Comparison of ENCODE assay signal across 8 cellular contexts in the genomic region with DNA sequence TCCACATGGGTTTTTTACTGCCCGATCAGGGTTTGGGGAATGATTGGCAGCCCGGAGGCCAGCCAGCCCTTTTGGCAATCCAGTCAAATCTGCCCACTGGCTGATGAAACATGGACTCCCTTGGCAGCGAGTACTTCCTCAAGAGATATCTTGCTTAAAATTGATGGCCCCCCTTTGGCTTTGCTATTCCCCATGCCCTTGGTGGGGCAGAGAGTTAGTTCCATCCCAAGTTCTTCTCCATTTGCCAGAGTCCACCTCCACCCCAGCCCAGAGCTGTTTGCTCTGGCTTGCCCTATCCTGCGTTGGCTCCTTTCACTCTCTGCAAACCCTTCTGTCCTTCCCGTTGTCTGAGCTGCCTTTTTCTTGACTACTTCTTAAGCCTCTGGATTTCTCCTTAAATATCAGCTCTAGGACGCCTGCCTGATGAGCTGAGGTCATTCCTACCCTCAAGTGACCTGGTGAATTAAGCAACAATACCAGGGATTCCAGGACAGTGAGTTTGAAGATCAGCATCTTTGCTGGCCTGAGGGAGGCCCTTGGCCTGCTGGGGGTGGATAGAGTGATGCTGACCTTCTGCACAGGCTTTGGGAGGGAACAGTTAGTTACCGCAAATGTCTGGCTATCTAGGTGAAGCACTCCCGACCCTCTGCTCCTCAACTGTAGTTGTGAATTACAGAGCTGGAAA.
A peak's percentile ranks its signal among the peaks of the same experiment; 100 is the strongest.
DNase-seq lines count a peak whose midpoint lies in the region; ATAC-seq, FAIRE-seq and TF ChIP-seq lines count a peak whose summit lies in the region.

No MANE protein-coding gene starts in this region.

- intact Hi-C loops in heart left ventricle (cut with DNase I) = no loop called here

- H4K20me1 ChIP-seq in BLaER1 = no peaks in the 10 kb centered on the region

- no peaks in the 10 kb centered on the region for H3K36me3 ChIP-seq in BLaER1
- H3K36me3 ChIP-seq in heart left ventricle = no peaks in the 10 kb centered on the region

- H3K4me1 ChIP-seq in BLaER1 = peaks cover 30% of the 10 kb centered on the region
- H3K4me1 ChIP-seq in heart left ventricle = peaks cover 5 to 98% (median 66%) of the 10 kb centered on the region in 12 donors

- H3K9me3 ChIP-seq in BLaER1 (no peaks in the 10 kb centered on the region), heart left ventricle (no peaks in the 10 kb centered on the region)

- H3K27ac ChIP-seq in BLaER1 = no peak overlapping the region
- H3K27ac ChIP-seq in heart left ventricle = peak overlapping the region in 11 of 12 donors; percentile 2 to 73 (median 50)

- H3K9ac ChIP-seq in BLaER1 = no peak overlapping the region

- no peak overlapping the region for H3K4me3 ChIP-seq in BLaER1
- H3K4me3 ChIP-seq in heart left ventricle = no peak overlapping the region

- TF ChIP-seq POLR2A in heart left ventricle (IDR thresholded peaks at IDR 0.05) = no peak

- WGBS in heart left ventricle, 4 donors = 53 to 63% (median 56%) methylated on average over 7 to 8 of the region's 8 CpGs

- peak overlapping the region; percentile 59 for H3K4me2 ChIP-seq in BLaER1

- DNase-seq in amniotic epithelial cell (ENCODE audit: low read depth) (peak; percentile 99), heart left ventricle (no peak), renal cortical epithelial cell (ENCODE audit: low read depth) (peak; percentile 73), D721Med (ENCODE audit: insufficient read length, low spot score) (no peak), NCI-H446 treated with DMSO at 0.1 percent for 48 hours (lab: John Stamatoyannopoulos, UW) (no peak), NCI-H510A (lab: John Stamatoyannopoulos, UW) (no peak), OCI-M1 (lab: John Stamatoyannopoulos, UW) (no peak)

- TF ChIP-seq CTCF in heart left ventricle (IDR thresholded peaks at IDR 0.05) = no peak
- no peak for TF ChIP-seq CTCF in D721Med (IDR thresholded peaks at IDR 0.05; ENCODE audit: insufficient read depth, missing control alignments)

- no peaks in the 10 kb centered on the region for H3K27me3 ChIP-seq in BLaER1
- H3K27me3 ChIP-seq in heart left ventricle = no peaks in the 10 kb centered on the region

- no peak for FAIRE-seq in D721Med (lab: Jason Lieb, UNC)

- ATAC-seq in heart left ventricle = peak; percentile 8 to 67 (median 52)

Comparison
In these comparisons a context has a peak if more than half of its experiments do, and no peak if none do; other contexts are left out.
1. DNase-seq: peak in amniotic epithelial cell (single experiment) and renal cortical epithelial cell (single experiment); none in heart left ventricle (0 of 5), D721Med (single experiment), NCI-H446 treated with DMSO at 0.1 percent for 48 hours (single experiment), NCI-H510A (single experiment) and OCI-M1 (single experiment).